28 cellular contexts compared by ENCODE assay signal in genomic region chr14:39367387-39367751, GRCh38.
A peak's percentile ranks its signal among the peaks of the same experiment; 100 is the strongest.
DNase-seq lines count a peak whose midpoint lies in the region; ATAC-seq, FAIRE-seq and TF ChIP-seq lines count a peak whose summit lies in the region.
"Had no signal": no experiment of that assay in that cellular context is flagged by ENCODE, and none has a peak within 500 bp of the region (broad histone marks: within the 10 kb centered on the region; RNA-seq: fewer than 3 reads in every experiment).

No MANE protein-coding gene starts in this region.

- no peak for TF ChIP-seq EP300 in HepG2 (IDR thresholded peaks at IDR 0.05; ENCODE audit: low read depth in 2 of 2, low read length in 2 of 2)
- no peak for TF ChIP-seq EP300 in HepG2 (CRISPR knock-in tag; IDR thresholded peaks at IDR 0.05; ENCODE audit: borderline replicate concordance)

- H3K27me3 Mint-ChIP-seq in endothelial cell (ENCODE audit: unreplicated experiment): peaks cover 4% of the 10 kb centered on the region
- H3K27me3 Mint-ChIP-seq: activated CD4-positive, alpha-beta T cell treated with anti-CD3 and anti-CD28 coated beads, Interleukin-2, amount 10 ng/mL, durations not matched to agents 24 days and 14 days; naive B cell had no signal

- FAIRE-seq in HepG2 (lab: Jason Lieb, UNC): no peak
- FAIRE-seq: endothelial cell of umbilical vein, GM12892 had no signal

- TF ChIP-seq CTCF in right atrium auricular region (IDR thresholded peaks at IDR 0.05): no peak
- no peak for TF ChIP-seq CTCF in endothelial cell (IDR thresholded peaks at IDR 0.05; ENCODE audit: unreplicated experiment)
- TF ChIP-seq CTCF in HepG2 (CRISPR knock-in tag; IDR thresholded peaks at IDR 0.05): no peak

- DNase-seq in Right ventricle myocardium superior (no peak), right atrium auricular region (ENCODE audit: low spot score) (no peak), endothelial cell (ENCODE audit: low spot score) (no peak), HepG2 (ENCODE audit: low spot score) (no peak), OCI-M2 (lab: John Stamatoyannopoulos, UW; ENCODE audit: unreplicated experiment) (no peak), activated gamma-delta T cell treated with Interleukin-2 at 50 U/mL for 16 hours (no peak), hippocampal formation (lab: John Stamatoyannopoulos, UW) (no peak), midbrain (lab: John Stamatoyannopoulos, UW) (no peak)
- DNase-seq: activated CD4-positive, alpha-beta T cell treated with anti-CD3 and anti-CD28 coated beads, Interleukin-2, amount 10 ng/mL, durations not matched to agents 24 days and 14 days; Calu3; dermis blood vessel endothelial cell; kidney glomerular epithelial cell; naive B cell; NCI-H1092 treated with DMSO at 0.1 percent for 48 hours; NCI-H2081; NCI-H345; ovary; PC-9; sigmoid colon; SJCRH30; stimulated activated CD4-positive, alpha-beta T cell treated with anti-CD3 and anti-CD28 coated beads, Interleukin-15, amount 100 ng/mL, for 24 hours; stimulated activated CD8-positive, alpha-beta memory T cell treated with anti-CD3 and anti-CD28 coated beads, Interleukin-4, amount 100 ng/mL, for 48 hours; T-helper 1 cell; transverse colon had no signal

- in situ Hi-C loops in HepG2 (cut with HindIII; ENCODE audit: extremely low pct_ligation_motif_present, low pct_unique_long_range_greater_than_20kb): loop anchor here (5.0 kb wide), 2 partner anchors 135 to 260 kb away; partner anchors contain the start of gene MIA2

- peak overlapping the region; percentile 55 for H3K27ac Mint-ChIP-seq in endothelial cell (ENCODE audit: unreplicated experiment)
- H3K27ac Mint-ChIP-seq: activated CD4-positive, alpha-beta T cell treated with anti-CD3 and anti-CD28 coated beads, Interleukin-2, amount 10 ng/mL, durations not matched to agents 24 days and 14 days; activated T-helper 2 cell treated with anti-CD3 and anti-CD28 coated beads, Interferon-gamma antibody, Interleukin-2, Interleukin-4, amounts not matched to agents 10 μg/mL and 5 μg/mL and 100 μg/mL, durations not matched to agents 14 hours and 24 hours and 36 hours had no signal

- H3K36me3 ChIP-seq in right atrium auricular region (peaks cover 5% of the 10 kb centered on the region), HepG2 (replicated peaks in 1 of 2; ENCODE audit: control insufficient read depth in 1 of 2, insufficient read depth in 2 of 2, low read length in 2 of 2) (peaks cover 10 to 24% of the 10 kb centered on the region in 2 experiments)
- H3K36me3 ChIP-seq: ovary, SJCRH30 had no signal

- peaks cover 14% of the 10 kb centered on the region; the same call in 1 of the 2 replicates for H4K20me1 ChIP-seq in HepG2 (ENCODE audit: insufficient read depth, low read length)

- H3K4me1 ChIP-seq in right atrium auricular region: peaks cover 0 to 19% of the 10 kb centered on the region in 2 donors
- H3K4me1 ChIP-seq in HepG2 (ENCODE audit: insufficient read depth, low read length): peaks cover 12% of the 10 kb centered on the region; the same call in 1 of the 2 replicates
- H3K4me1 ChIP-seq: BLaER1, SJCRH30, transverse colon had no signal

- TF ChIP-seq POLR2A in HepG2 (IDR thresholded peaks at IDR 0.05; ENCODE audit: insufficient read depth in 1 of 2, low read depth in 2 of 2, low read length in 2 of 2): no peak

- peaks cover 23% of the 10 kb centered on the region for H3K4me1 Mint-ChIP-seq in endothelial cell (ENCODE audit: unreplicated experiment)

- POLR2A ChIA-PET in HepG2 (lab: Yijun Ruan, JAX): interaction anchor here (0.6 to 1.2 kb wide), 4 partner anchors 31 to 265 kb away, joined by 3 to 4 read pairs (median 3); partner anchors contain the start of gene SEC23A

- no peak overlapping the region for H3K4me2 ChIP-seq in HepG2 (ENCODE audit: low read depth, low read length)
- H3K4me2 ChIP-seq: BLaER1, PC-9 had no signal

- CTCF ChIA-PET in HepG2 (lab: Yijun Ruan, JAX; ENCODE audit: low intra/inter-chr PET ratio, low total read pairs): interaction anchor here (2.1 kb wide), 1 partner anchor 260 kb away, joined by 19 read pairs; no protein-coding TSS in a partner anchor

- H3K4me3 Mint-ChIP-seq in endothelial cell (ENCODE audit: unreplicated experiment): peak overlapping the region; percentile 12
- H3K4me3 Mint-ChIP-seq: activated CD4-positive, alpha-beta T cell treated with anti-CD3 and anti-CD28 coated beads, Interleukin-2, amount 10 ng/mL, durations not matched to agents 24 days and 14 days; naive B cell had no signal

- WGBS in HepG2 (ENCODE audit: low lambda C conversion rate): 94% methylated on average over 2 of the region's 2 CpGs

- H3K9ac ChIP-seq in HepG2 (ENCODE audit: insufficient read depth, low read depth, low read length): no peak overlapping the region
- H3K9ac ChIP-seq: BLaER1 had no signal

- BruUV-seq in HepG2 (replicated peaks; lab: Mats Ljungman, UMichigan): no TSS peak

- peak; percentile 46 for ATAC-seq in Right ventricle myocardium superior (ENCODE audit: poor library complexity)
- peak; percentile 51 for ATAC-seq in HepG2

- H3K9me3 ChIP-seq in right atrium auricular region: peaks cover 5 to 24% of the 10 kb centered on the region in 2 donors
- peaks cover 7% of the 10 kb centered on the region; the same call in 1 of the 2 replicates for H3K9me3 ChIP-seq in HepG2 (ENCODE audit: low read length)
- H3K9me3 ChIP-seq: ovary, SJCRH30 had no signal

- H3K9me3 Mint-ChIP-seq in endothelial cell (ENCODE audit: unreplicated experiment): no peaks in the 10 kb centered on the region

- no peak overlapping the region for H3K4me3 ChIP-seq in right atrium auricular region
- H3K4me3 ChIP-seq in HepG2 (replicated peaks in 1 of 3; ENCODE audit: insufficient read depth in 1 of 3, low read depth in 2 of 3, low read length in 3 of 3): no peak overlapping the region
- H3K4me3 ChIP-seq: BLaER1, ovary, PC-9, sigmoid colon, SJCRH30, transverse colon had no signal

- H3K27ac ChIP-seq in right atrium auricular region (no peak overlapping the region), HepG2 (ENCODE audit: extremely low read length, insufficient read depth, low read length) (no peak overlapping the region)
- H3K27ac ChIP-seq: BLaER1, ovary, PC-9, sigmoid colon, SJCRH30, transverse colon had no signal

- H3K79me2 ChIP-seq in HepG2 (ENCODE audit: insufficient read depth, low read length): peaks cover 9% of the 10 kb centered on the region

- no peak overlapping the region for H2AFZ ChIP-seq in HepG2 (ENCODE audit: low read length)
- H2AFZ ChIP-seq: PC-9 had no signal

- H3K27me3 ChIP-seq in right atrium auricular region (no peaks in the 10 kb centered on the region), HepG2 (ENCODE audit: control insufficient read depth in 1 of 2, insufficient read depth in 2 of 2, low read length in 2 of 2) (no peaks in the 10 kb centered on the region)
- H3K27me3 ChIP-seq: BLaER1, ovary, sigmoid colon, SJCRH30, transverse colon had no signal

- intact Hi-C loops in Right ventricle myocardium superior (cut with DNase I): no loop called here
- intact Hi-C loops in HepG2 (cut with micrococcal nuclease; ENCODE audit: unreplicated experiment): loop anchor here (5.0 kb wide), 1 partner anchor 100 kb away; no protein-coding TSS in a partner anchor

- no peak for TF ChIP-seq RAD21 in HepG2 (CRISPR knock-in tag; IDR thresholded peaks at IDR 0.05)

- peaks cover 25% of the 10 kb centered on the region for H3K36me3 Mint-ChIP-seq in endothelial cell (ENCODE audit: low read depth, unreplicated experiment)

TF ChIP-seq in HepG2, 621 proteins besides CTCF, POLR2A, EP300 and RAD21:
- TF ChIP-seq HOXA7 (CRISPR knock-in tag; IDR thresholded peaks at IDR 0.05) (0 out of 2 replicates have a peak, but pooled peaks have one; percentile 3), RBFOX2 (IDR thresholded peaks at IDR 0.05; ENCODE audit: low read depth, low read length) (no peak), NFE2L2 (IDR thresholded peaks at IDR 0.05; ENCODE audit: low read length) (no peak), TOPORS (CRISPR knock-in tag; IDR thresholded peaks at IDR 0.05) (no peak), ZNF607 (CRISPR knock-in tag; IDR thresholded peaks at IDR 0.05; ENCODE audit: borderline replicate concordance) (0 out of 2 replicates have a peak, but pooled peaks have one; percentile 13), KLF11 (CRISPR knock-in tag; IDR thresholded peaks at IDR 0.05) (no peak), SSRP1 (CRISPR knock-in tag; IDR thresholded peaks at IDR 0.05) (no peak), ZFAT (CRISPR knock-in tag; conservative IDR thresholded peaks at IDR 0.05) (no peak), ZMAT5 (CRISPR knock-in tag; IDR thresholded peaks at IDR 0.05; ENCODE audit: borderline replicate concordance, low read depth) (no peak)
TF ChIP-seq in HepG2: peak in this region for 2.
